In genomic region chr13:87953381-87953780, GRCh38 we compare ENCODE assay signal across 36 cellular contexts.
"Had no signal": no experiment of that assay in that cellular context is flagged by ENCODE, and none has a peak within 500 bp of the region (broad histone marks: within the 10 kb centered on the region; RNA-seq: fewer than 3 reads in every experiment).

No MANE protein-coding gene starts in this region.

- H3K9ac ChIP-seq: KMS-11 had no signal

- H3K9me3 ChIP-seq: ascending aorta, Peyer's patch had no signal

- H3K4me3 ChIP-seq: ascending aorta, cardiac muscle cell, Peyer's patch had no signal

- ATAC-seq: activated CD8-positive, alpha-beta memory T cell treated with anti-CD3 and anti-CD28 coated beads, Interleukin-2, amount 10 ng/mL, durations not matched to agents 7 days and 5 days; PC-3; Right ventricle myocardium inferior; T-cell; T-helper 17 cell had no signal

- H3K4me2 ChIP-seq: KMS-11 had no signal

- H3K4me1 ChIP-seq: ascending aorta, Peyer's patch had no signal

- H3K36me3 ChIP-seq: ascending aorta, cardiac muscle cell, Peyer's patch had no signal

- DNase-seq: activated B cell treated with CpG ODN at 0.5 μM for 24 hours; activated CD4-positive, alpha-beta memory T cell treated with anti-CD3 and anti-CD28 coated beads, Interleukin-2, amount 10 ng/mL, durations not matched to agents 7 days and 5 days; activated CD4-positive, alpha-beta T cell treated with anti-CD3 and anti-CD28 coated beads for 4 hours; activated CD4-positive, alpha-beta T cell treated with anti-CD3 and anti-CD28 coated beads, Interleukin-2, amount 50 U/mL, for 1 hour; activated CD4-positive, CD25-positive, alpha-beta regulatory T cell treated with anti-CD3 and anti-CD28 coated beads, Interleukin-2, amount 50 U/mL, for 72 hours; activated CD8-positive, alpha-beta memory T cell treated with anti-CD3 and anti-CD28 coated beads for 24 hours; activated CD8-positive, alpha-beta memory T cell treated with anti-CD3 and anti-CD28 coated beads, Interleukin-2, amount 10 ng/mL, durations not matched to agents 7 days and 5 days; activated CD8-positive, alpha-beta memory T cell treated with anti-CD3 and anti-CD28 coated beads, Interleukin-2, amount 50 U/mL, for 48 hours; activated effector memory CD4-positive, alpha-beta T cell treated with Interleukin-2 at 50 U/mL for 16 hours; activated naive CD4-positive, alpha-beta T cell; activated naive CD4-positive, alpha-beta T cell treated with anti-CD3 and anti-CD28 coated beads, Interleukin-2, amount 50 U/mL, for 16 hours; activated naive CD8-positive, alpha-beta T cell treated with anti-CD3 and anti-CD28 coated beads for 36 hours; activated T-cell treated with anti-CD3 and anti-CD28 coated beads, Interleukin-2, amount 50 U/mL, for 48 hours; amygdala; NCI-H1105; NCI-H1417 treated with DMSO at 0.1 percent for 48 hours; NCI-H187 treated with DMSO at 0.1 percent for 48 hours; NCI-H2081; NCI-H2171 treated with DMSO at 0.1 percent for 48 hours; NCI-H345; NCI-H510A; NCI-H526; NCI-H748 treated with DMSO at 0.1 percent for 48 hours; NK-92 treated with Interleukin-12 subunit alpha and Interleukin-12 subunit beta, amount 100 ng/mL, for 24 hours; PC-3; Peyer's patch; SIG-M5; T-cell; T-helper 17 cell; T-helper 9 cell had no signal

- H3K27me3 ChIP-seq: ascending aorta, cardiac muscle cell, Peyer's patch had no signal

- H3K27ac ChIP-seq: ascending aorta, cardiac muscle cell, KMS-11, Peyer's patch, RWPE1, VCaP had no signal
